Comparison of ENCODE assay signal across 8 cellular contexts in the genomic region with DNA sequence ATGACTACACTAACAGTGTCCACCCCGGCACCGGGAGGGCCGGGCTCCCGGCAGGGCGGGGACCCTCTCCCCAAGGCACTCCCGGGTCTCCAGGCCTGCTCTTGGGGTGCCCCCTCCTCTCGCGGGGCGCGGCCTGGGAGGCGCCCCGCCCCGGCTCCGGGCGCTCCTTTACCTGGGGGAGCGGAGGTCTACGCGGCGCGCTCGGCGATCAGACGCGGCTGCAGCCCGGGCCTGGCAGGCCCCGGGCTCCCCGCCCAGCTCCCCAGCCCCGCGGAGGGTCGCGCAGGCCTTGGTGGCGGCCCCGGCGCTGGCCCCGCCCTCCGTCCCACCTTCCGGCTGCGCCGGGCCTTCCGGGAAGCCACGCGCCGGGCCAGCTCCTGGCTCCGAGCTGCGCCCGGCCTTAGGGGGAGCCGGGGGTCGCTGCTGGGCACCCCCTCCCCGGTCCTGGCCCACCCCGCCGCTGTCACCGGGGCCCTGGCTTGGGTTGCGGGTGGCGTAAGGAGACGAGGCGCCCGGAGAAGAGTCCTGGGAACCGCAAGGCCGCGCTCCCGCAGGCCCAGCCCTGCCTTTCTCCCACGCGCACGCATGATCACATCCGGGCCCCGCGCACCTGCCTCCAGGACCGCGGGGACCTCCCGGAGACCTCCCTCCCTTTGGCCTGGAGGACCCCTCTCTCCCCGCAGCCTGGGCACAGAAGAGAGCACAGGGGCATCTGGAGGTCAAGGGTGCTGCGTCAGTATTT. TPM values are rescaled to one million over a fixed set of nuclear protein-coding genes. Genes with fewer than 3 reads are reported as not detected.
DNase-seq lines count a peak whose midpoint lies in the region; ATAC-seq, FAIRE-seq and TF ChIP-seq lines count a peak whose summit lies in the region.

A gene (minus strand): TSS at position 309 of the 742 bp plus-strand sequence. CDS start 6,848 bp downstream, outside the sequence.

- no peaks in the 10 kb centered on the region for H4K20me1 ChIP-seq in K562 (replicated peaks; ENCODE audit: control insufficient read depth, insufficient read depth, low read length)

- intact Hi-C loops in K562 (cut with micrococcal nuclease), result loop anchor here (5.0 to 10.0 kb wide), 2 partner anchors 190 to 248 kb away; a partner anchor contains a TSS
- intact Hi-C loops in sigmoid colon (cut with DNase I), result loop anchor here (1.0 kb wide), 1 partner anchor 49 kb away; no protein-coding TSS in a partner anchor

- H3K27me3 ChIP-seq in K562 (ENCODE audit: control insufficient read depth in 2 of 2, insufficient read depth in 2 of 2, low read length in 2 of 2) (peaks cover 0 to 2% of the 10 kb centered on the region in 2 experiments; a peak in 2 of 5 replicates), iPS-15b (ENCODE audit: control insufficient read depth, insufficient read depth, low read length) (no peaks in the 10 kb centered on the region), sigmoid colon (no peaks in the 10 kb centered on the region)

- H3K27ac ChIP-seq in K562 (ENCODE audit: extremely low read depth, low read depth, low read length) (peak within 1 kb of the TSS; percentile 83), sigmoid colon (peak within 1 kb of the TSS; percentile 90 to 97 (median 92))

- H2AFZ ChIP-seq in K562 (ENCODE audit: low read depth, low read length), result peak within 1 kb of the TSS; percentile 78

- CTCF ChIA-PET in K562 (lab: Yijun Ruan, JAX; ENCODE audit: low intra/inter-chr PET ratio), result interaction anchor here (0.7 to 2.0 kb wide), 3 partner anchors 19 to 104 kb away, joined by 3 to 10 read pairs (median 3); no protein-coding TSS in a partner anchor

- in situ Hi-C loops in K562 (cut with MboI), result no loop called here

- no peaks in the 10 kb centered on the region for H3K9me1 ChIP-seq in K562 (ENCODE audit: control insufficient read depth, insufficient read depth, low read length)

- TF ChIP-seq RAD21 in K562 (CRISPR knock-in tag; conservative IDR thresholded peaks at IDR 0.05 in 1 of 2, IDR thresholded peaks at IDR 0.05 in 1 of 2), result no peak

- DNase-seq in GM10266 (ENCODE audit: extremely low spot score), result peak; percentile 83
- peak; percentile 15 to 29 for DNase-seq in Kasumi-1 (lab: John Stamatoyannopoulos, UW)
- peak; percentile 38 for DNase-seq in T-helper 9 cell
- peak; percentile 68 to 87 (median 79) for DNase-seq in K562 (ENCODE audit: extremely low read depth in 1 of 4, low spot score in 3 of 4)
- peak; percentile 76 for DNase-seq in sigmoid colon
- DNase-seq in GF-D8 (lab: John Stamatoyannopoulos, UW), result no peak

- H3K36me3 ChIP-seq in K562 (ENCODE audit: control insufficient read depth, insufficient read depth, low read length) (no peaks in the 10 kb centered on the region), iPS-15b (ENCODE audit: control insufficient read depth, insufficient read depth, low read length) (no peaks in the 10 kb centered on the region), sigmoid colon (peaks cover 0 to 7% (median 0%) of the 10 kb centered on the region in 4 donors)

- no peaks in the 10 kb centered on the region for H3K9me3 ChIP-seq in K562 (replicated peaks; ENCODE audit: control insufficient read depth, insufficient read depth, low read depth, low read length)
- H3K9me3 ChIP-seq in iPS-15b (ENCODE audit: control insufficient read depth, insufficient read depth, low read length), result no peaks in the 10 kb centered on the region
- H3K9me3 ChIP-seq in sigmoid colon, result no peaks in the 10 kb centered on the region

- ATAC-seq in GM21825 (IDR thresholded peaks at IDR 0.05; ENCODE audit: unreplicated experiment) (peak; percentile 66), K562 (peak; percentile 87)

- H3K9ac ChIP-seq in K562 (ENCODE audit: insufficient read depth in 1 of 2, low read depth in 2 of 2, low read length in 2 of 2), result peak within 1 kb of the TSS; percentile 83 to 97
- peak within 1 kb of the TSS; percentile 65 for H3K9ac ChIP-seq in iPS-15b (ENCODE audit: low read depth, low read length)

- no peak for TF ChIP-seq CTCF in GM10266 (IDR thresholded peaks at IDR 0.05; ENCODE audit: control insufficient read depth, insufficient read depth, low read depth, missing control alignments)
- TF ChIP-seq CTCF in K562 (IDR thresholded peaks at IDR 0.05 in 2 of 3, conservative IDR thresholded peaks at IDR 0.05 in 1 of 3; ENCODE audit: insufficient read depth in 2 of 3, low read depth in 1 of 3, low read length in 3 of 3), result no peak
- no peak for TF ChIP-seq CTCF in sigmoid colon (IDR thresholded peaks at IDR 0.05)

- H3K79me2 ChIP-seq in K562 (ENCODE audit: control insufficient read depth, insufficient read depth, low read length), result peaks cover 25% of the 10 kb centered on the region

- POLR2A ChIA-PET in K562 (lab: Yijun Ruan, JAX), result interaction anchor here (0.9 to 3.2 kb wide), 7 partner anchors 9 to 164 kb away, joined by 3 to 10 read pairs (median 4); a partner anchor contains a TSS

- WGBS in K562 (ENCODE audit: insufficient coverage, low coverage, missing lambda C conversion rate), result 2% methylated on average over 29 of the region's 72 CpGs
- 0 to 1% methylated on average over 72 of the region's 72 CpGs for WGBS in sigmoid colon, 2 donors

- peak within 1 kb of the TSS; percentile 88 for H3K4me2 ChIP-seq in K562 (ENCODE audit: insufficient read depth, low read length)

- BruUV-seq in K562 (replicated peaks; lab: Mats Ljungman, UMichigan), result no TSS peak

- FAIRE-seq in K562 (lab: Jason Lieb, UNC), result no peak

- TF ChIP-seq POLR2A in K562 (conservative IDR thresholded peaks at IDR 0.05) (peak; percentile 86), sigmoid colon (IDR thresholded peaks at IDR 0.05) (peak; percentile 38 to 68)

- H3K4me3 ChIP-seq in K562 (peak within 1 kb of the TSS; percentile 95), iPS-15b (ENCODE audit: low read depth, low read length) (peak within 1 kb of the TSS; percentile 64), sigmoid colon (peak within 1 kb of the TSS; percentile 73 to 98 (median 87))

- peaks cover 7 to 31% of the 10 kb centered on the region in 2 experiments; a peak in 4 of 5 replicates for H3K4me1 ChIP-seq in K562 (replicated peaks in 1 of 2; ENCODE audit: control insufficient read depth in 2 of 2, insufficient read depth in 2 of 2, low read length in 2 of 2)
- peaks cover 3% of the 10 kb centered on the region for H3K4me1 ChIP-seq in iPS-15b (ENCODE audit: control insufficient read depth, insufficient read depth, low read length)
- peaks cover 0 to 53% (median 34%) of the 10 kb centered on the region in 4 donors for H3K4me1 ChIP-seq in sigmoid colon

- no peak for TF ChIP-seq EP300 in K562 (IDR thresholded peaks at IDR 0.05; ENCODE audit: low read length)
- no peak for TF ChIP-seq EP300 in sigmoid colon (IDR thresholded peaks at IDR 0.05)

TF ChIP-seq in K562, 482 proteins besides CTCF, POLR2A, EP300 and RAD21 (continues in another document):
- TF ChIP-seq ZNF41 (CRISPR knock-in tag; conservative IDR thresholded peaks at IDR 0.05) (no peak), MYC (IDR thresholded peaks at IDR 0.05; ENCODE audit: low read depth, low read length) (peak; percentile 91; the same call in 1 of the 2 replicates), MYC (CRISPR knock-in tag; IDR thresholded peaks at IDR 0.05; ENCODE audit: borderline replicate concordance, low read depth) (peak; percentile 80; the same call in 1 of the 2 replicates), JUN (IDR thresholded peaks at IDR 0.05; ENCODE audit: borderline replicate concordance, low read depth, low read length) (no peak), JUN (CRISPR knock-in tag; IDR thresholded peaks at IDR 0.05; ENCODE audit: borderline replicate concordance) (no peak), RBFOX2 (IDR thresholded peaks at IDR 0.05; ENCODE audit: low read depth, low read length) (peak; percentile 91), FUS (optimal IDR thresholded peaks at IDR 0.05; ENCODE audit: low read depth, low read length) (no peak), SIN3A (IDR thresholded peaks at IDR 0.05; ENCODE audit: borderline replicate concordance in 2 of 2, control insufficient read depth in 1 of 2, low read depth in 2 of 2, low read length in 2 of 2) (peak in 1 of 2 experiments; percentile 60; a peak in 2 of 4 replicates), NRF1 (conservative IDR thresholded peaks at IDR 0.05 in 1 of 2, IDR thresholded peaks at IDR 0.05 in 1 of 2) (peak; percentile 75 to 78), NR2C2 (CRISPR knock-in tag; IDR thresholded peaks at IDR 0.05) (no peak; the same call in 1 of the 2 replicates), NR2C2 (tag; IDR thresholded peaks at IDR 0.05) (peak; percentile 86), EHMT2 (IDR thresholded peaks at IDR 0.05) (no peak)
- TF ChIP-seq, protein P1, sequence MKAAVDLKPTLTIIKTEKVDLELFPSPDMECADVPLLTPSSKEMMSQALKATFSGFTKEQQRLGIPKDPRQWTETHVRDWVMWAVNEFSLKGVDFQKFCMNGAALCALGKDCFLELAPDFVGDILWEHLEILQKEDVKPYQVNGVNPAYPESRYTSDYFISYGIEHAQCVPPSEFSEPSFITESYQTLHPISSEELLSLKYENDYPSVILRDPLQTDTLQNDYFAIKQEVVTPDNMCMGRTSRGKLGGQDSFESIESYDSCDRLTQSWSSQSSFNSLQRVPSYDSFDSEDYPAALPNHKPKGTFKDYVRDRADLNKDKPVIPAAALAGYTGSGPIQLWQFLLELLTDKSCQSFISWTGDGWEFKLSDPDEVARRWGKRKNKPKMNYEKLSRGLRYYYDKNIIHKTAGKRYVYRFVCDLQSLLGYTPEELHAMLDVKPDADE (conservative IDR thresholded peaks at IDR 0.05; ENCODE audit: control insufficient read depth, low read depth, low read length), result peak; percentile 50

RNA-seq across cellular contexts. Expression of the gene that starts here (rescaled TPM):
- 15.4 and 23.3 TPM in 2 replicates for total RNA-seq in K562 (2011; cell fraction: chromatin; rRNA removed; ENCODE audit: low replicate concordance)
- total RNA-seq in K562 (2011; cell fraction: nucleolus; rRNA removed), result 12.6 and 12.8 TPM in 2 replicates
- 14.1 and 15.2 TPM in 2 replicates for total RNA-seq in K562 (2011; cell fraction: nucleoplasm; rRNA removed)
- total RNA-seq in K562 (2014; rRNA removed), result 10.2 and 13.1 TPM in 2 replicates
- total RNA-seq in K562 (2014; rRNA removed; fragmentation: Illumina TruSeq; extraction: Trizol), result 6.8 TPM in 2 replicates
- total RNA-seq in K562 (2015; rRNA removed; fragmentation: Illumina TruSeq; extraction: Trizol), result 10.1 and 11.3 TPM in 2 replicates
- 11.7 and 14.5 TPM in 2 replicates for total RNA-seq in K562 (2021)
- 10.3 and 12.9 TPM in 2 replicates for polyA plus RNA-seq in K562 (2011; rRNA removed)
- 9.3 and 14.0 TPM in 2 replicates for polyA plus RNA-seq in K562 (2011; cell fraction: cytosol; rRNA removed)
- 11.9 and 16.5 TPM in 2 replicates for polyA plus RNA-seq in K562 (2011; cell fraction: nucleus; rRNA removed)
- polyA plus RNA-seq in K562 (2012), result 11.1 and 15.6 TPM in 2 replicates
- 9.8 and 11.4 TPM in 2 replicates for polyA plus RNA-seq in K562 (2014; fragmentation: Illumina TruSeq; extraction: Trizol)
- 1 to 10 TPM; 1.9 to 2.8 TPM for polyA plus RNA-seq in K562 (2014; fragmentation: Nextera tagmentation; extraction: Ambion mirVana)
- 13.1 and 16.5 TPM in 2 replicates for polyA plus RNA-seq in K562 (2014; rRNA removed)
- 3.7 and 4.0 TPM in 2 replicates for polyA minus RNA-seq in K562 (2011; rRNA and poly(A)+ RNA removed)
- 2.9 and 4.1 TPM in 2 replicates for polyA minus RNA-seq in K562 (2011; cell fraction: cytosol; rRNA and poly(A)+ RNA removed)
- polyA minus RNA-seq in K562 (2011; cell fraction: nucleus; rRNA and poly(A)+ RNA removed), result 3.2 and 3.6 TPM in 2 replicates
- 10 to 100 TPM; 32.1 to 36.0 (median 34.2) TPM for total RNA-seq in sigmoid colon
- polyA plus RNA-seq in sigmoid colon, result 10 to 100 TPM; 13.2 to 19.1 (median 16.0) TPM
